17 cellular contexts compared by ENCODE assay signal in the genomic region with DNA sequence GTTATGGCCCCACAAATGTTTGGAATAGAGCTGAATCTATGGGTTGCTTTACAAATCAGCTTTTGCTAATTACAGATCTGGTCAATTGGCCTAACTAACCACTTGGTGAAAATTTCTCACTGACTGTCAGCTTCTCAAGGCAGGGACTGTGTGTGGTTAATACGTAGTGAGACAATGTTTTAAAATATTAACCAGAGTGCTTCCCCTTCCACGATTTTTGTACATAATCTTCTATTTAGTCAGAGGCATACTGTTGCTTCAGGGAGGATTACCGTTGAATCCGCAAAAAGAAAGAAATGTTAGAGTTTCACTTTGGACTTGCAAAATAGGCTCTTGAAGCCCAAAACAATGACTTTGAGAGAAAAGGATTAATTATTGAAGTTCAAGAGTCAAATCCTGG. TPM values are rescaled to one million over a fixed set of nuclear protein-coding genes. Genes with fewer than 3 reads are reported as not detected.
DNase-seq lines count a peak whose midpoint lies in the region; ATAC-seq and TF ChIP-seq lines count a peak whose summit lies in the region.
"Had no signal": no experiment of that assay in that cellular context is flagged by ENCODE, and none has a peak within 500 bp of the region (broad histone marks: within the 10 kb centered on the region; RNA-seq: fewer than 3 reads in every experiment).

No MANE protein-coding gene starts in this region.

- H3K36me3 Mint-ChIP-seq in Calu3 (ENCODE audit: insufficient read depth, unreplicated experiment) (no peaks in the 10 kb centered on the region), WTC11 (no peaks in the 10 kb centered on the region)
- H3K36me3 Mint-ChIP-seq: CD8-positive, alpha-beta T cell had no signal

- H3K4me1 Mint-ChIP-seq in Calu3 (ENCODE audit: low read depth, unreplicated experiment) (no peaks in the 10 kb centered on the region), WTC11 (no peaks in the 10 kb centered on the region)
- H3K4me1 Mint-ChIP-seq: B cell had no signal

- in situ Hi-C loops in ACHN (cut with HindIII; ENCODE audit: low pct_ligation_motif_present, low pct_unique_long_range_greater_than_20kb, low sequenced_read_pairs), result no loop called here

- H3K9me3 Mint-ChIP-seq in Calu3 (ENCODE audit: low read depth, unreplicated experiment) (peaks cover 6% of the 10 kb centered on the region), WTC11 (no peaks in the 10 kb centered on the region)
- H3K9me3 Mint-ChIP-seq: CD8-positive, alpha-beta T cell had no signal

- CTCF ChIA-PET in Calu3 (lab: Charles Lee) (no interaction called here), WTC11 (lab: Charles Lee) (no interaction called here)

- no peak for ATAC-seq in WTC11
- ATAC-seq: CD8-positive, alpha-beta T cell had no signal

- no TSS peak for BruUV-seq in Calu3 (replicated peaks; lab: Mats Ljungman, UMichigan)

- intact Hi-C loops in Calu3 (cut with micrococcal nuclease; ENCODE audit: unreplicated experiment), result no loop called here

- peaks cover 47% of the 10 kb centered on the region for H3K27me3 Mint-ChIP-seq in Calu3 (ENCODE audit: unreplicated experiment)
- H3K27me3 Mint-ChIP-seq in WTC11 (ENCODE audit: low read depth), result no peaks in the 10 kb centered on the region; the same call in 1 of the 2 replicates

- TF ChIP-seq CTCF in Calu3 (IDR thresholded peaks at IDR 0.05; ENCODE audit: unreplicated experiment), result no peak
- TF ChIP-seq CTCF in WTC11 (IDR thresholded peaks at IDR 0.05), result no peak

- DNase-seq in ACHN, result peak; percentile 74
- peak; percentile 84 for DNase-seq in MV-4-11 (lab: John Stamatoyannopoulos, UW)
- peak; percentile 11 for DNase-seq in kidney glomerular epithelial cell (lab: John Stamatoyannopoulos, UW)
- peak; percentile 85 for DNase-seq in renal cortical epithelial cell (ENCODE audit: low read depth)
- DNase-seq in NCI-H748 treated with DMSO at 0.1 percent for 48 hours (lab: John Stamatoyannopoulos, UW), result no peak
- no peak for DNase-seq in Calu3
- no peak for DNase-seq in WTC11 (ENCODE audit: low spot score)
- DNase-seq: 8988T; CD8-positive, alpha-beta T cell; DMS153; DMS79 treated with DMSO at 0.1 percent for 48 hours; GF-D8; GM23248; HCEC 1CT had no signal

- POLR2A ChIA-PET in WTC11 (lab: Charles Lee), result no interaction called here

- no peak overlapping the region for H3K27ac Mint-ChIP-seq in Calu3 (ENCODE audit: unreplicated experiment)
- H3K27ac Mint-ChIP-seq in WTC11, result no peak overlapping the region
- H3K27ac Mint-ChIP-seq: B cell; CD8-positive, alpha-beta T cell had no signal

- H3K4me3 Mint-ChIP-seq in Calu3 (ENCODE audit: low read depth, unreplicated experiment) (no peak overlapping the region), WTC11 (no peak overlapping the region)
- H3K4me3 Mint-ChIP-seq: B cell; CD8-positive, alpha-beta T cell had no signal

TF ChIP-seq in WTC11, 78 proteins besides CTCF, POLR2A, EP300 and RAD21:
- TF ChIP-seq USF1 (CRISPR knock-in tag; IDR thresholded peaks at IDR 0.05), result no peak
- TF ChIP-seq FOXJ3 (CRISPR knock-in tag; IDR thresholded peaks at IDR 0.05; ENCODE audit: borderline replicate concordance), result no peak
- TF ChIP-seq HMGA2 (CRISPR knock-in tag; IDR thresholded peaks at IDR 0.05), result no peak
- TF ChIP-seq NFATC4 (CRISPR knock-in tag; IDR thresholded peaks at IDR 0.05), result no peak
- TF ChIP-seq GTF2I (CRISPR knock-in tag; conservative IDR thresholded peaks at IDR 0.05), result no peak
- TF ChIP-seq SOX15 (CRISPR knock-in tag; IDR thresholded peaks at IDR 0.05), result no peak
- TF ChIP-seq, protein P1, sequence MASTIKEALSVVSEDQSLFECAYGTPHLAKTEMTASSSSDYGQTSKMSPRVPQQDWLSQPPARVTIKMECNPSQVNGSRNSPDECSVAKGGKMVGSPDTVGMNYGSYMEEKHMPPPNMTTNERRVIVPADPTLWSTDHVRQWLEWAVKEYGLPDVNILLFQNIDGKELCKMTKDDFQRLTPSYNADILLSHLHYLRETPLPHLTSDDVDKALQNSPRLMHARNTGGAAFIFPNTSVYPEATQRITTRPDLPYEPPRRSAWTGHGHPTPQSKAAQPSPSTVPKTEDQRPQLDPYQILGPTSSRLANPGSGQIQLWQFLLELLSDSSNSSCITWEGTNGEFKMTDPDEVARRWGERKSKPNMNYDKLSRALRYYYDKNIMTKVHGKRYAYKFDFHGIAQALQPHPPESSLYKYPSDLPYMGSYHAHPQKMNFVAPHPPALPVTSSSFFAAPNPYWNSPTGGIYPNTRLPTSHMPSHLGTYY (CRISPR knock-in tag; IDR thresholded peaks at IDR 0.05), result no peak
TF ChIP-seq in WTC11: peak in this region for 0.

RNA-seq across cellular contexts. Expression of gene KCNS3, which starts 14.9 kb away (rescaled TPM):
- total RNA-seq in renal cortical epithelial cell (45.1 and 70.9 TPM in 2 replicates), Calu3 (2022) (3.5 and 5.0 TPM in 2 replicates), WTC11 (2021) (17.4 to 25.2 TPM (median 18.1 TPM) in 3 replicates)
- total RNA-seq: CD8-positive, alpha-beta T cell; HT-29 had no signal

RNA-seq across cellular contexts. Expression of gene MSGN1, which starts 47.3 kb away (rescaled TPM):
- total RNA-seq in renal cortical epithelial cell, result not detected in 2 replicates
- total RNA-seq in Calu3 (2022), result not detected in 2 replicates
- total RNA-seq in WTC11 (2021), result not detected in 3 replicates
- total RNA-seq: A673; B cell; CD8-positive, alpha-beta T cell; GM23248; HT-29 had no signal

Comparison
In these comparisons a context has a peak if more than half of its experiments do, and no peak if none do; other contexts are left out.
1. DNase-seq: peak in ACHN (single experiment), MV-4-11 (single experiment), kidney glomerular epithelial cell (single experiment) and renal cortical epithelial cell (single experiment); none in NCI-H748 treated with DMSO at 0.1 percent for 48 hours (single experiment), Calu3 (single experiment) and WTC11 (single experiment).